16 cellular contexts compared by ENCODE assay signal in genomic region chr20:20412750-20413149, GRCh38. TPM values are rescaled to one million over a fixed set of nuclear protein-coding genes. Genes with fewer than 3 reads are reported as not detected.
A peak's percentile ranks its signal among the peaks of the same experiment; 100 is the strongest.
DNase-seq lines count a peak whose midpoint lies in the region; ATAC-seq and TF ChIP-seq lines count a peak whose summit lies in the region.
"Had no signal": no experiment of that assay in that cellular context is flagged by ENCODE, and none has a peak within 500 bp of the region (broad histone marks: within the 10 kb centered on the region; RNA-seq: fewer than 3 reads in every experiment).

No MANE protein-coding gene starts in this region.

- H3K4me3 ChIP-seq in OCI-LY3 (ENCODE audit: low read length) (peak overlapping the region; percentile 56), upper lobe of right lung (no peak overlapping the region), foreskin fibroblast (ENCODE audit: low read depth in 1 of 2, low read length in 2 of 2) (no peak overlapping the region)
- H3K4me3 ChIP-seq: mucosa of descending colon, SJSA1 had no signal

- H3K27ac ChIP-seq in OCI-LY3 (ENCODE audit: low read length), result no peak overlapping the region
- H3K27ac ChIP-seq in upper lobe of right lung, result no peak overlapping the region
- H3K27ac ChIP-seq: C4-2B, SJSA1 had no signal

- H3K4me1 ChIP-seq in OCI-LY3 (ENCODE audit: low read length), result peaks cover 17% of the 10 kb centered on the region
- H3K4me1 ChIP-seq in upper lobe of right lung, result peaks cover 9% of the 10 kb centered on the region
- H3K4me1 ChIP-seq: SJSA1 had no signal

- H3K9me3 Mint-ChIP-seq in stimulated activated naive CD8-positive, alpha-beta T cell treated with anti-CD3 and anti-CD28 coated beads, Interleukin-15, amount 100 ng/mL, for 72 hours, result no peaks in the 10 kb centered on the region
- H3K9me3 Mint-ChIP-seq: activated naive CD8-positive, alpha-beta T cell treated with anti-CD3 and anti-CD28 coated beads, Interleukin-2, amount 10 ng/mL, durations not matched to agents 7 days and 5 days; immature natural killer cell; WTC11 had no signal

- intact Hi-C loops in upper lobe of right lung (cut with DNase I), result no loop called here

- peak overlapping the region; percentile 8; the same call in 1 of the 2 replicates for H2AFZ ChIP-seq in OCI-LY3 (ENCODE audit: low read depth, low read length)

- peak; percentile 48 for DNase-seq in stimulated activated CD4-positive, alpha-beta T cell treated with anti-CD3 and anti-CD28 coated beads, Interleukin-15, amount 100 ng/mL, for 24 hours
- DNase-seq in stimulated activated CD4-positive, alpha-beta T cell treated with anti-CD3 and anti-CD28 coated beads, Interleukin-4, amount 100 ng/mL, for 1 hour, result no peak
- DNase-seq in fibroblast of peridontal ligament (ENCODE audit: extremely low read depth), result peak; percentile 22
- no peak for DNase-seq in stimulated activated naive CD8-positive, alpha-beta T cell treated with anti-CD3 and anti-CD28 coated beads, Interleukin-15, amount 100 ng/mL, for 72 hours
- no peak for DNase-seq in upper lobe of right lung
- no peak for DNase-seq in foreskin fibroblast
- DNase-seq: activated naive CD8-positive, alpha-beta T cell treated with anti-CD3 and anti-CD28 coated beads, Interleukin-2, amount 10 ng/mL, durations not matched to agents 7 days and 5 days; immature natural killer cell; mucosa of descending colon had no signal

- TF ChIP-seq CTCF in OCI-LY3 (IDR thresholded peaks at IDR 0.05; ENCODE audit: low read depth, low read length) (no peak), upper lobe of right lung (IDR thresholded peaks at IDR 0.05) (no peak), foreskin fibroblast (IDR thresholded peaks at IDR 0.05; ENCODE audit: low read depth, low read length) (no peak)

- H4K20me1 ChIP-seq in OCI-LY3 (ENCODE audit: insufficient read depth, low read length), result no peaks in the 10 kb centered on the region

- no peak overlapping the region for H3K9ac ChIP-seq in OCI-LY3 (ENCODE audit: low read length)

- no peak overlapping the region for H3K27ac Mint-ChIP-seq in stimulated activated naive CD8-positive, alpha-beta T cell treated with anti-CD3 and anti-CD28 coated beads, Interleukin-15, amount 100 ng/mL, for 72 hours
- H3K27ac Mint-ChIP-seq: activated naive CD8-positive, alpha-beta T cell treated with anti-CD3 and anti-CD28 coated beads, Interleukin-2, amount 10 ng/mL, durations not matched to agents 7 days and 5 days; immature natural killer cell; WTC11 had no signal

- H3K9me3 ChIP-seq in OCI-LY3 (ENCODE audit: insufficient read depth, low read length) (no peaks in the 10 kb centered on the region), upper lobe of right lung (no peaks in the 10 kb centered on the region)
- H3K9me3 ChIP-seq: mucosa of descending colon, SJSA1 had no signal

- H3K36me3 ChIP-seq in OCI-LY3 (replicated peaks; ENCODE audit: low read depth, low read length) (no peaks in the 10 kb centered on the region), upper lobe of right lung (peaks cover 8% of the 10 kb centered on the region)
- H3K36me3 ChIP-seq: SJSA1 had no signal

- H3K4me1 Mint-ChIP-seq in stimulated activated naive CD8-positive, alpha-beta T cell treated with anti-CD3 and anti-CD28 coated beads, Interleukin-15, amount 100 ng/mL, for 72 hours, result peaks cover 14% of the 10 kb centered on the region
- H3K4me1 Mint-ChIP-seq: activated naive CD8-positive, alpha-beta T cell treated with anti-CD3 and anti-CD28 coated beads, Interleukin-2, amount 10 ng/mL, durations not matched to agents 7 days and 5 days had no signal

- peak; percentile 63 for ATAC-seq in stimulated activated naive CD8-positive, alpha-beta T cell treated with anti-CD3 and anti-CD28 coated beads, Interleukin-15, amount 100 ng/mL, for 72 hours
- ATAC-seq in HG02642 (IDR thresholded peaks at IDR 0.05; ENCODE audit: poor library complexity, unreplicated experiment) (no peak), upper lobe of right lung (no peak)
- ATAC-seq: HCT116, mucosa of descending colon, WTC11 had no signal

- H3K27me3 ChIP-seq in OCI-LY3 (ENCODE audit: low read depth, low read length), result peaks cover 10% of the 10 kb centered on the region
- H3K27me3 ChIP-seq in upper lobe of right lung, result no peaks in the 10 kb centered on the region
- H3K27me3 ChIP-seq: SJSA1 had no signal

- peak overlapping the region; percentile 73 for H3K4me2 ChIP-seq in OCI-LY3 (ENCODE audit: low read length)

- H3K79me2 ChIP-seq in OCI-LY3 (ENCODE audit: low read length), result no peaks in the 10 kb centered on the region

- H3K4me3 Mint-ChIP-seq in stimulated activated naive CD8-positive, alpha-beta T cell treated with anti-CD3 and anti-CD28 coated beads, Interleukin-15, amount 100 ng/mL, for 72 hours, result no peak overlapping the region
- H3K4me3 Mint-ChIP-seq: activated naive CD8-positive, alpha-beta T cell treated with anti-CD3 and anti-CD28 coated beads, Interleukin-2, amount 10 ng/mL, durations not matched to agents 7 days and 5 days; immature natural killer cell; WTC11 had no signal

- H3K27me3 Mint-ChIP-seq in stimulated activated naive CD8-positive, alpha-beta T cell treated with anti-CD3 and anti-CD28 coated beads, Interleukin-15, amount 100 ng/mL, for 72 hours, result no peaks in the 10 kb centered on the region
- H3K27me3 Mint-ChIP-seq: activated naive CD8-positive, alpha-beta T cell treated with anti-CD3 and anti-CD28 coated beads, Interleukin-2, amount 10 ng/mL, durations not matched to agents 7 days and 5 days had no signal

RNA-seq across cellular contexts. Expression of gene INSM1, which starts 44.8 kb away (rescaled TPM):
- total RNA-seq in upper lobe of right lung, result not detected
- total RNA-seq: activated naive CD8-positive, alpha-beta T cell treated with anti-CD3 and anti-CD28 coated beads, Interleukin-2, amount 10 ng/mL, durations not matched to agents 7 days and 5 days; posterior vena cava; SJSA1 had no signal

Comparison
In these comparisons a context has a peak if more than half of its experiments do, and no peak if none do; other contexts are left out.
1. DNase-seq: peak in stimulated activated CD4-positive, alpha-beta T cell treated with anti-CD3 and anti-CD28 coated beads, Interleukin-15, amount 100 ng/mL, for 24 hours (single experiment) and fibroblast of peridontal ligament (single experiment); none in stimulated activated CD4-positive, alpha-beta T cell treated with anti-CD3 and anti-CD28 coated beads, Interleukin-4, amount 100 ng/mL, for 1 hour (single experiment), stimulated activated naive CD8-positive, alpha-beta T cell treated with anti-CD3 and anti-CD28 coated beads, Interleukin-15, amount 100 ng/mL, for 72 hours (0 of 2), upper lobe of right lung (single experiment) and foreskin fibroblast (0 of 2).